ENCODE assay signal across 12 cellular contexts in genomic region chr7:54629771-54630170, GRCh38.
DNase-seq lines count a peak whose midpoint lies in the region; ATAC-seq and TF ChIP-seq lines count a peak whose summit lies in the region.
"Had no signal": no experiment of that assay in that cellular context is flagged by ENCODE, and none has a peak within 500 bp of the region (broad histone marks: within the 10 kb centered on the region; RNA-seq: fewer than 3 reads in every experiment).

No MANE protein-coding gene starts in this region.

- ATAC-seq in HCT116 (peak; percentile 55), HG03565 (IDR thresholded peaks at IDR 0.05; ENCODE audit: unreplicated experiment) (no peak)

- no peaks in the 10 kb centered on the region for H3K27me3 Mint-ChIP-seq in type B pancreatic cell
- H3K27me3 Mint-ChIP-seq: CD4-positive, alpha-beta T cell had no signal

- TF ChIP-seq POLR2A in HCT116 (IDR thresholded peaks at IDR 0.05; ENCODE audit: borderline replicate concordance, extremely low read depth, insufficient read depth, insufficient read length): no peak

- RAD21 ChIA-PET in HCT116 (lab: Charles Lee; ENCODE audit: low non-redundant PET in 1 of 2, low total read pairs in 2 of 2, uncharacterized antibody in 2 of 2, unreplicated experiment in 2 of 2): no interaction called here

- POLR2A ChIA-PET in HCT116 (lab: Charles Lee): no interaction called here

- H3K9me3 ChIP-seq in HCT116 (ENCODE audit: control insufficient read depth in 1 of 2, insufficient read depth in 1 of 2, low read depth in 1 of 2, low read length in 2 of 2): no peaks in the 10 kb centered on the region
- H3K9me3 ChIP-seq in NT2/D1 (ENCODE audit: insufficient read depth, low read length): peaks cover 11% of the 10 kb centered on the region; the same call in 1 of the 2 replicates
- H3K9me3 ChIP-seq: Caco-2 had no signal

- no peaks in the 10 kb centered on the region for H3K36me3 Mint-ChIP-seq in type B pancreatic cell

- H3K4me1 ChIP-seq in HCT116 (ENCODE audit: control insufficient read depth in 1 of 2, insufficient read depth in 2 of 2, low read length in 2 of 2): no peaks in the 10 kb centered on the region
- H3K4me1 ChIP-seq in NT2/D1 (ENCODE audit: insufficient read depth, insufficient read length): no peaks in the 10 kb centered on the region
- H3K4me1 ChIP-seq: Caco-2 had no signal

- TF ChIP-seq RAD21 in HCT116 (IDR thresholded peaks at IDR 0.05; ENCODE audit: low read depth): no peak

- H3K27me3 ChIP-seq in HCT116 (ENCODE audit: insufficient read depth, low read length) (no peaks in the 10 kb centered on the region), NT2/D1 (ENCODE audit: insufficient read depth, insufficient read length) (no peaks in the 10 kb centered on the region)

- no peak for DNase-seq in HCT116 (ENCODE audit: low read depth, low spot score)
- peak; percentile 39 for DNase-seq in NT2/D1 (ENCODE audit: low read depth, low spot score)
- DNase-seq in iPS DF 19.7 (ENCODE audit: low read depth, low spot score): peak; percentile 12
- no peak for DNase-seq in stimulated activated naive CD4-positive, alpha-beta T cell (lab: John Stamatoyannopoulos, UW)
- no peak for DNase-seq in NCI-H1092 (lab: John Stamatoyannopoulos, UW)
- DNase-seq in type B pancreatic cell (ENCODE audit: extremely low spot score, unreplicated experiment): no peak
- DNase-seq: ACHN; Caco-2; CD4-positive, alpha-beta T cell had no signal

- no peaks in the 10 kb centered on the region for H3K79me2 ChIP-seq in HCT116 (ENCODE audit: insufficient read depth, low read length)

- TF ChIP-seq CTCF in HCT116 (IDR thresholded peaks at IDR 0.05 in 2 of 3, conservative IDR thresholded peaks at IDR 0.05 in 1 of 3; ENCODE audit: borderline replicate concordance in 1 of 3, insufficient read depth in 1 of 3, low read depth in 2 of 3, low read length in 2 of 3) (no peak), type B pancreatic cell (conservative IDR thresholded peaks at IDR 0.05) (no peak)

- H3K4me1 Mint-ChIP-seq in type B pancreatic cell (ENCODE audit: unreplicated experiment): no peaks in the 10 kb centered on the region

- no peak overlapping the region for H3K4me2 ChIP-seq in HCT116 (ENCODE audit: low read length)
- H3K4me2 ChIP-seq: KMS-11 had no signal

- peaks cover 4% of the 10 kb centered on the region for H3K9me3 Mint-ChIP-seq in type B pancreatic cell

- H2AFZ ChIP-seq in HCT116 (ENCODE audit: low read depth, low read length, poor library complexity, severe bottlenecking): no peak overlapping the region

- intact Hi-C loops in HCT116 (cut with micrococcal nuclease): no loop called here

- no peak overlapping the region for H3K27ac Mint-ChIP-seq in type B pancreatic cell
- H3K27ac Mint-ChIP-seq: CD4-positive, alpha-beta T cell had no signal

- H3K4me3 ChIP-seq in HCT116 (replicated peaks in 1 of 2; ENCODE audit: low read depth in 1 of 2, low read length in 2 of 2): no peak overlapping the region
- H3K4me3 ChIP-seq in NT2/D1 (ENCODE audit: insufficient read length, low read depth): no peak overlapping the region

- BruUV-seq in HCT116 (replicated peaks; lab: Mats Ljungman, UMichigan): no TSS peak

- CTCF ChIA-PET in HCT116 (lab: Charles Lee): no interaction called here

- H3K9me2 ChIP-seq in HCT116 (ENCODE audit: insufficient read depth): no peaks in the 10 kb centered on the region

- no peaks in the 10 kb centered on the region for H4K20me1 ChIP-seq in HCT116 (ENCODE audit: insufficient read depth)

- H3K27ac ChIP-seq in HCT116 (ENCODE audit: low read depth, low read length): no peak overlapping the region
- H3K27ac ChIP-seq: C4-2B, KMS-11 had no signal

- H3K36me3 ChIP-seq in HCT116 (ENCODE audit: control insufficient read depth in 1 of 2, insufficient read depth in 2 of 2, low read length in 2 of 2) (no peaks in the 10 kb centered on the region), NT2/D1 (ENCODE audit: insufficient read depth, insufficient read length, low read length) (no peaks in the 10 kb centered on the region)

- H3K9ac ChIP-seq in HCT116 (ENCODE audit: low read length) (no peak overlapping the region), NT2/D1 (ENCODE audit: insufficient read length, low read depth) (no peak overlapping the region)
- H3K9ac ChIP-seq: KMS-11 had no signal

- no peak overlapping the region for H3K4me3 Mint-ChIP-seq in type B pancreatic cell
- H3K4me3 Mint-ChIP-seq: CD4-positive, alpha-beta T cell had no signal

TF ChIP-seq in HCT116, 20 proteins besides CTCF, POLR2A, EP300 and RAD21:
- TF ChIP-seq, protein P1, sequence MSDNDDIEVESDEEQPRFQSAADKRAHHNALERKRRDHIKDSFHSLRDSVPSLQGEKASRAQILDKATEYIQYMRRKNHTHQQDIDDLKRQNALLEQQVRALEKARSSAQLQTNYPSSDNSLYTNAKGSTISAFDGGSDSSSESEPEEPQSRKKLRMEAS (IDR thresholded peaks at IDR 0.05): no peak
- TF ChIP-seq TCF7L2 (IDR thresholded peaks at IDR 0.05; ENCODE audit: borderline replicate concordance, extremely low read depth, insufficient read depth, insufficient read length) (no peak), EZH2 (IDR thresholded peaks at IDR 0.05) (no peak), CEBPB (IDR thresholded peaks at IDR 0.05; ENCODE audit: low read depth) (no peak), SRF (IDR thresholded peaks at IDR 0.05; ENCODE audit: low read depth) (no peak), FOSL1 (IDR thresholded peaks at IDR 0.05; ENCODE audit: low read depth) (no peak), EZH2phosphoT487 (IDR thresholded peaks at IDR 0.05; ENCODE audit: borderline replicate concordance) (no peak), ZNF274 (IDR thresholded peaks at IDR 0.05; ENCODE audit: low read depth, low read length) (no peak), ZFX (IDR thresholded peaks at IDR 0.05) (no peak), ZBTB33 (IDR thresholded peaks at IDR 0.05; ENCODE audit: extremely low read depth, insufficient replicate concordance, low read length) (no peak), SIN3A (IDR thresholded peaks at IDR 0.05; ENCODE audit: low read depth) (no peak), REST (IDR thresholded peaks at IDR 0.05; ENCODE audit: low read depth) (no peak), ELF1 (IDR thresholded peaks at IDR 0.05; ENCODE audit: borderline replicate concordance, low read depth) (no peak)

Comparison
In these comparisons a context has a peak if more than half of its experiments do, and no peak if none do; other contexts are left out.
1. DNase-seq: peak in NT2/D1 (single experiment) and iPS DF 19.7 (single experiment); none in HCT116 (single experiment), stimulated activated naive CD4-positive, alpha-beta T cell (0 of 6), NCI-H1092 (single experiment) and type B pancreatic cell (single experiment).